9 cellular contexts compared by ENCODE assay signal in the genomic region with DNA sequence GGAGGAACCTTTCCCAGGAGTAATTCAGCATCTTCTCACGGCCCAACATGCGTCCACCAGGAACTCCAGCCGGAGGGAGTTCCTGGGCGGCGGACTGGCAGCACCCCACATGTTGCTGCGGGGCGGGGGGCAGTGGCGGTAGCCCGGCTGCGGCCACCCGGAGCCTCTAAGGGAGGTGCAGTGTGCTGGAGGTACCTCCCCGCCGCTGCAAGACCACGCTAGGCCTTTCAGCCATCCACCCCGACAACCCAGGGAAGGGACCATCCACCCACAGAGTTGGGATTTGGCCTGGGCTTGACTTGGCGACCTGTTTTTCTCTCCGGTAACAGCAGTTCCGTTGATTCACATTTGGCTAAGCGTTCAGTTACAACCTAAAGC. TPM values are rescaled to one million over a fixed set of nuclear protein-coding genes. Genes with fewer than 3 reads are reported as not detected.
A peak's percentile ranks its signal among the peaks of the same experiment; 100 is the strongest.
DNase-seq lines count a peak whose midpoint lies in the region; ATAC-seq, FAIRE-seq and TF ChIP-seq lines count a peak whose summit lies in the region.
"Had no signal": no experiment of that assay in that cellular context is flagged by ENCODE, and none has a peak within 500 bp of the region (broad histone marks: within the 10 kb centered on the region; RNA-seq: fewer than 3 reads in every experiment).

No MANE protein-coding gene starts in this region.

- CTCF ChIA-PET in Caco-2 (lab: Charles Lee): interaction anchor here (1.1 kb wide), 1 partner anchor 315 kb away, joined by 5 read pairs; no protein-coding TSS in a partner anchor
- CTCF ChIA-PET in CD4-positive, alpha-beta T cell (lab: Charles Lee): no interaction called here

- H3K9me3 Mint-ChIP-seq in Caco-2 (ENCODE audit: unreplicated experiment): no peaks in the 10 kb centered on the region
- H3K9me3 Mint-ChIP-seq in CD4-positive, alpha-beta T cell: no peaks in the 10 kb centered on the region

- H3K27me3 ChIP-seq in Caco-2 (replicated peaks; ENCODE audit: control insufficient read depth, insufficient read depth, low read length) (no peaks in the 10 kb centered on the region), NT2/D1 (ENCODE audit: insufficient read depth, insufficient read length) (peaks cover 11% of the 10 kb centered on the region), pancreas (no peaks in the 10 kb centered on the region)
- peaks cover 50% of the 10 kb centered on the region for H3K27me3 ChIP-seq in CD4-positive, alpha-beta T cell (ENCODE audit: control insufficient read depth, insufficient read depth, low read length)

- peak overlapping the region; percentile 60 for H3K27ac Mint-ChIP-seq in Caco-2 (ENCODE audit: unreplicated experiment)
- H3K27ac Mint-ChIP-seq in CD4-positive, alpha-beta T cell: no peak overlapping the region

- peak overlapping the region; percentile 92 for H3K4me3 Mint-ChIP-seq in Caco-2 (ENCODE audit: unreplicated experiment)
- H3K4me3 Mint-ChIP-seq in CD4-positive, alpha-beta T cell: no peak overlapping the region

- BruUV-seq in Caco-2 (replicated peaks; lab: Mats Ljungman, UMichigan): no TSS peak

- FAIRE-seq in pancreas (lab: Jason Lieb, UNC): no peak
- no peak for FAIRE-seq in urothelium cell line (lab: Jason Lieb, UNC)

- ATAC-seq in pancreas (peak in 2 of 4 donors; percentile 1 to 4), HG02981 (IDR thresholded peaks at IDR 0.05; ENCODE audit: unreplicated experiment) (no peak)
- no peak for ATAC-seq in CD4-positive, alpha-beta T cell (ENCODE audit: poor library complexity)

- TF ChIP-seq CTCF in Caco-2 (IDR thresholded peaks at IDR 0.05; ENCODE audit: insufficient read depth in 1 of 2, low read depth in 1 of 2, low read length in 1 of 2, severe bottlenecking in 1 of 2, unreplicated experiment in 1 of 2) (no peak), fibroblast of mammary gland (conservative IDR thresholded peaks at IDR 0.05; ENCODE audit: control insufficient read depth, insufficient read depth, low read depth, low read length) (no peak), pancreas (IDR thresholded peaks at IDR 0.05) (no peak)
- no peak for TF ChIP-seq CTCF in CD4-positive, alpha-beta T cell (IDR thresholded peaks at IDR 0.05)

- H3K4me3 ChIP-seq in Caco-2 (ENCODE audit: low read depth, low read length) (peak overlapping the region; percentile 89), NT2/D1 (ENCODE audit: insufficient read length, low read depth) (peak overlapping the region; percentile 82), fibroblast of mammary gland (ENCODE audit: control insufficient read depth, low read depth, low read length) (peak overlapping the region; percentile 47), pancreas (peak overlapping the region; percentile 54 to 83 (median 80))

- H3K9me3 ChIP-seq in Caco-2 (no peaks in the 10 kb centered on the region), NT2/D1 (ENCODE audit: insufficient read depth, low read length) (no peaks in the 10 kb centered on the region), pancreas (no peaks in the 10 kb centered on the region)
- H3K9me3 ChIP-seq in CD4-positive, alpha-beta T cell (ENCODE audit: control insufficient read depth, low read length): no peaks in the 10 kb centered on the region

- H3K36me3 Mint-ChIP-seq in Caco-2 (ENCODE audit: insufficient read depth, unreplicated experiment): peaks cover 4% of the 10 kb centered on the region
- H3K36me3 Mint-ChIP-seq in CD4-positive, alpha-beta T cell (ENCODE audit: low read depth): no peaks in the 10 kb centered on the region
- H3K36me3 Mint-ChIP-seq: IgD-negative memory B cell had no signal

- intact Hi-C loops in Caco-2 (cut with micrococcal nuclease; ENCODE audit: unreplicated experiment): loop anchor here (5.0 kb wide), 3 partner anchors 156 to 309 kb away; a partner anchor contains a TSS
- intact Hi-C loops in pancreas (cut with DNase I): no loop called here
- intact Hi-C loops in CD4-positive, alpha-beta T cell (cut with DNase I, micrococcal nuclease): no loop called here

- POLR2A ChIA-PET in Caco-2 (lab: Charles Lee): interaction anchor here (0.6 to 0.7 kb wide), 2 partner anchors 230 to 720 kb away, joined by 3 to 4 read pairs; no protein-coding TSS in a partner anchor
- POLR2A ChIA-PET in CD4-positive, alpha-beta T cell (lab: Charles Lee): no interaction called here

- WGBS in pancreas, 2 donors: 0 to 3% methylated on average over 10 to 19 of the region's 19 CpGs

- peaks cover 22% of the 10 kb centered on the region for H3K4me1 Mint-ChIP-seq in Caco-2 (ENCODE audit: low read depth, unreplicated experiment)
- no peaks in the 10 kb centered on the region for H3K4me1 Mint-ChIP-seq in CD4-positive, alpha-beta T cell (ENCODE audit: low read depth)

- peak overlapping the region in 2 of 4 donors; percentile 77 to 87 for H3K27ac ChIP-seq in pancreas
- no peak overlapping the region for H3K27ac ChIP-seq in CD4-positive, alpha-beta T cell (ENCODE audit: low read depth, low read length)

- H3K27me3 Mint-ChIP-seq in Caco-2 (ENCODE audit: insufficient read depth, unreplicated experiment): no peaks in the 10 kb centered on the region
- H3K27me3 Mint-ChIP-seq in CD4-positive, alpha-beta T cell: peaks cover 79% of the 10 kb centered on the region

- DNase-seq in Caco-2 (no peak), NT2/D1 (ENCODE audit: low read depth, low spot score) (no peak), fibroblast of mammary gland (ENCODE audit: low read depth) (no peak), pancreas (peak in 1 of 6 donors; percentile 60), T-helper 9 cell (no peak), urothelium cell line (ENCODE audit: low spot score) (no peak)
- no peak for DNase-seq in CD4-positive, alpha-beta T cell

- peak overlapping the region; percentile 89 for H3K9ac ChIP-seq in NT2/D1 (ENCODE audit: insufficient read length, low read depth)

- no peaks in the 10 kb centered on the region; the same call in 1 of the 2 replicates for H3K4me1 ChIP-seq in Caco-2
- H3K4me1 ChIP-seq in NT2/D1 (ENCODE audit: insufficient read depth, insufficient read length): no peaks in the 10 kb centered on the region
- H3K4me1 ChIP-seq in pancreas: no peaks in the 10 kb centered on the region

- H3K36me3 ChIP-seq in Caco-2 (ENCODE audit: control insufficient read depth, insufficient read depth, low read length): no peaks in the 10 kb centered on the region
- no peaks in the 10 kb centered on the region for H3K36me3 ChIP-seq in NT2/D1 (ENCODE audit: insufficient read depth, insufficient read length, low read length)
- H3K36me3 ChIP-seq in pancreas: no peaks in the 10 kb centered on the region

RNA-seq across cellular contexts. Expression of a gene that starts 0.6 kb away (rescaled TPM):
- total RNA-seq in Caco-2 (2022) (9.0 and 10.5 TPM in 2 replicates), pancreas (1 to 10 TPM; 1.3 to 3.1 (median 1.7) TPM)
- polyA plus RNA-seq in pancreas: 1 to 10 TPM in 1 of 2 donors, under 1 TPM in 1; 0.91 to 1.8 TPM
- total RNA-seq in CD4-positive, alpha-beta T cell: not detected
- polyA plus RNA-seq: IgD-negative memory B cell had no signal
